ENCODE assay signal across 8 cellular contexts in the genomic region with DNA sequence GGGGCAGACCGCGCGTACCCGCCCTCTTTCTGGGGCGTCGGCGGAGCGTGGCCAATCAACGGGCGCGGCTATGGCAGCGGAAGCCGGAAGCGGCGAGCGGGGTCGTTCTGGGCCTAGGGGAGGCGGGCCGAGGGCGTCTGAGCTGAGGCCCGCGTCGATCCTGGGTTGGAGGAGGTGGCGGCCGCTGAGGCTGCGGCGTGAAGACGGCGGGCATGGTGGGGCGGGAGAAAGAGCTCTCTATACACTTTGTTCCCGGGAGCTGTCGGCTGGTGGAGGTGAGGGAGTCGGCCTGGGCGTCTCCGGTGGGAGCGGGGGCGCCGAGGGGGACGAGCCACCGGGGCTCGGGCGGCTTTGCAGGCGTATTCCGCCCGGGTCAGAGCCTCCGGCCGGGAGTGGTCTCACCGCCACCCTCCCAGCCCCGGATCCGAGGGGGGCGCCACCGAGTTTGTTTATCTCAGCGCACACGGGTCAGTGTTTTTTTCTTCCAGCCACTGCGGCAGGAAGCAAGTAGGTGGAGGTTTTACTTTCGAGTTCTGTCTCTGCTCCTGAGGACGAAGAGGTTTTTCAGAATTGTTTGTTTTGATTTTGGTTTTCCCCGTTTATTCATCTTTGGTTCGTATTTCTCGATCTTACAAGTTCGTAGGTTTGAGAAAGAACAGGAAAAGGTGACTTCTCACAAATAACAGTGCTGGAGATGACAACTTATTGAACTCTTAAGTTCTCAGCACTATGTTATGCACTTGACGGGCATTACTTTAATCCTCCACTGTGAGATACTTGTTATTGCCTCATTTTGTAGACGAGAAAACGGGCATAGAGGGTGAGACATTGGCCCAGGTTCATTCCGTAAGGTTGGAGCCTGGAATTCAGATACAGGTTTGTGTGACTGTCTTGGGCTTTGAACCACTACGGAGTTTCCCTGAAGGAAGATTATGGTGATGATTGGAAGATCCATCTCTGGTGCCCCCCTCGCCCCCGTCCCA. TPM values are rescaled to one million over a fixed set of nuclear protein-coding genes. Genes with fewer than 3 reads are reported as not detected.
DNase-seq lines count a peak whose midpoint lies in the region; ATAC-seq lines count a peak whose summit lies in the region.

A gene (plus strand): TSS at position 145 of the 983 bp plus-strand sequence. CDS start 68 bp downstream, at position 213.

- peak; percentile 90 for ATAC-seq in GM19468 (IDR thresholded peaks at IDR 0.05; ENCODE audit: extremely low read depth, unreplicated experiment)

- DNase-seq in COLO668 (lab: John Stamatoyannopoulos, UW; ENCODE audit: unreplicated experiment), result peak; percentile 89
- DNase-seq in HS-5 (ENCODE audit: low read depth), result peak; percentile 71
- DNase-seq in NK-92 (lab: John Stamatoyannopoulos, UW; ENCODE audit: unreplicated experiment), result peak; percentile 68
- DNase-seq in activated CD8-positive, alpha-beta memory T cell treated with anti-CD3 and anti-CD28 coated beads for 1 hour (ENCODE audit: extremely low read depth in 1 of 2, low read depth in 1 of 2), result peak; percentile 89 to 93
- DNase-seq in effector CD4-positive, alpha-beta T cell, result peak; percentile 95
- DNase-seq in lung microvascular endothelial cell (ENCODE audit: low read depth in 2 of 2), result peak; percentile 96 to 97
- DNase-seq in stimulated activated CD4-positive, alpha-beta T cell treated with anti-CD3 and anti-CD28 coated beads, TNF-alpha, amount 100 ng/mL, for 48 hours (ENCODE audit: low read depth in 3 of 3), result peak; percentile 86 to 93 (median 92)

RNA-seq across cellular contexts. Expression of the gene that starts here (rescaled TPM):
- total RNA-seq in lung microvascular endothelial cell, result 77.1 and 81.0 TPM in 2 replicates

Comparison
In these comparisons a context has a peak if more than half of its experiments do, and no peak if none do; other contexts are left out.
1. Peak in every context shown above with its lines: DNase-seq and ATAC-seq.